8 cellular contexts compared by ENCODE assay signal in the genomic region with DNA sequence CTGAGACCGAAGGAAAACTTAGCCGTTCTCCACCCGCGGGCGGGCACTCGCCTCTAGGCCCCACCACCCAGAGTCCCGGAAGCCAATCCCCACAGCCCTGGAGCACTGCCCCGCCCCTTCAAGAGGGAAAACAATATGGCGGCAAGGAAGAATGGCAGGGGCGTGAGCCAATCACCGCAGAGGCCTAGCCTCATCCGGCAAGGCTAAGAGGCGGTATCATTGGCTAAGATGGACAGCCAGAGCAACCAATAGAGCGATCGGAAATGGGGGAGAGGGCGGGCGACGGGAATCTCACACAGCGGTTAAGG. TPM values are rescaled to one million over a fixed set of nuclear protein-coding genes. Genes with fewer than 3 reads are reported as not detected.
A peak's percentile ranks its signal among the peaks of the same experiment; 100 is the strongest.
DNase-seq lines count a peak whose midpoint lies in the region; ATAC-seq and TF ChIP-seq lines count a peak whose summit lies in the region.

No MANE protein-coding gene starts in this region.

- H3K36me3 ChIP-seq in OCI-LY7 (ENCODE audit: insufficient read depth, low read length) (peaks cover 9% of the 10 kb centered on the region; the same call in 1 of the 2 replicates), esophagus (ENCODE audit: control insufficient read depth in 2 of 2, insufficient read depth in 2 of 2, low read length in 1 of 2) (no peaks in the 10 kb centered on the region)

- no peak for TF ChIP-seq RAD21 in Ishikawa (IDR thresholded peaks at IDR 0.05; ENCODE audit: low read depth)

- H3K4me3 ChIP-seq in OCI-LY7 (ENCODE audit: low read depth, low read length, poor library complexity, severe bottlenecking) = peak overlapping the region; percentile 94
- peak overlapping the region; percentile 75 to 87 for H3K4me3 ChIP-seq in esophagus (ENCODE audit: low read depth in 1 of 2, low read length in 2 of 2)

- BruUV-seq in OCI-LY7 (replicated peaks; lab: Mats Ljungman, UMichigan) = no TSS peak

- peaks cover 20% of the 10 kb centered on the region for H3K4me1 ChIP-seq in OCI-LY7 (ENCODE audit: insufficient read depth, low read length, poor library complexity, severe bottlenecking)
- peaks cover 2 to 4% of the 10 kb centered on the region in 2 donors for H3K4me1 ChIP-seq in esophagus (ENCODE audit: control insufficient read depth in 2 of 2, insufficient read depth in 2 of 2, low read length in 1 of 2)

- no peaks in the 10 kb centered on the region for H4K20me1 ChIP-seq in OCI-LY7 (ENCODE audit: insufficient read depth, low read length)

- H3K27me3 ChIP-seq in esophagus (ENCODE audit: control insufficient read depth in 1 of 2, insufficient read depth in 2 of 2, low read length in 2 of 2) = no peaks in the 10 kb centered on the region

- POLR2A ChIA-PET in OCI-LY7 (lab: Charles Lee) = interaction anchor here (1.4 to 1.5 kb wide), 2 partner anchors 10 to 80 kb away, joined by 3 to 10 read pairs; no protein-coding TSS in a partner anchor

- no peak for TF ChIP-seq CTCF in OCI-LY7 (conservative IDR thresholded peaks at IDR 0.05; ENCODE audit: low read length)

- CTCF ChIA-PET in OCI-LY7 (lab: Charles Lee; ENCODE audit: unreplicated experiment) = interaction anchor here (0.5 to 1.1 kb wide), 2 partner anchors 39 to 107 kb away, joined by 3 read pairs; no protein-coding TSS in a partner anchor

- H3K79me2 ChIP-seq in OCI-LY7 (ENCODE audit: insufficient read depth, low read depth, low read length) = peaks cover 56% of the 10 kb centered on the region

- WGBS in esophagus, 2 donors = 0 to 1% methylated on average over 19 of the region's 19 CpGs

- peak overlapping the region; percentile 73 for H2AFZ ChIP-seq in OCI-LY7 (ENCODE audit: low read length)

- H3K4me2 ChIP-seq in OCI-LY7 (ENCODE audit: low read length) = peak overlapping the region; percentile 83

- no peaks in the 10 kb centered on the region for H3K9me3 ChIP-seq in OCI-LY7 (ENCODE audit: low read length)
- H3K9me3 ChIP-seq in esophagus (ENCODE audit: control insufficient read depth in 2 of 2, insufficient read depth in 1 of 2, low read depth in 1 of 2, low read length in 1 of 2) = no peaks in the 10 kb centered on the region

- H3K27ac ChIP-seq in OCI-LY7 (ENCODE audit: low read depth, low read length, poor library complexity, severe bottlenecking) = peak overlapping the region; percentile 64
- H3K27ac ChIP-seq in esophagus (ENCODE audit: low read depth in 2 of 2, low read length in 1 of 2) = peak overlapping the region; percentile 90 to 96

- intact Hi-C loops in OCI-LY7 (cut with micrococcal nuclease; ENCODE audit: unreplicated experiment) = loop anchor here (2.0 kb wide), 4 partner anchors 51 to 211 kb away; partner anchors contain the start of genes C10orf95 and FBXL15

- no peaks in the 10 kb centered on the region for H3K9me2 ChIP-seq in OCI-LY7 (ENCODE audit: insufficient read depth, low read length)

- ATAC-seq in GM21619 (IDR thresholded peaks at IDR 0.05; ENCODE audit: unreplicated experiment) = peak; percentile 66

- no peak for TF ChIP-seq EP300 in Ishikawa (IDR thresholded peaks at IDR 0.05; ENCODE audit: borderline replicate concordance)

- DNase-seq in DMS114 treated with DMSO at 0.1 percent for 48 hours (lab: John Stamatoyannopoulos, UW; ENCODE audit: unreplicated experiment) = peak; percentile 99
- peak; percentile 99 for DNase-seq in OCI-LY7 (ENCODE audit: low spot score)
- peak; percentile 96 for DNase-seq in activated T-cell treated with anti-CD3 and anti-CD28 coated beads, Interleukin-2, amount 50 U/mL, for 1 hour
- DNase-seq in mucosa of gallbladder (ENCODE audit: low spot score) = peak; percentile 100
- peak; percentile 97 for DNase-seq in stimulated activated CD8-positive, alpha-beta memory T cell treated with anti-CD3 and anti-CD28 coated beads, Interleukin-4, amount 100 ng/mL, for 24 hours (ENCODE audit: low read depth)

TF ChIP-seq in Ishikawa, 13 proteins besides CTCF, POLR2A, EP300 and RAD21:
- TF ChIP-seq USF1 (IDR thresholded peaks at IDR 0.05) (no peak), FOXM1 (IDR thresholded peaks at IDR 0.05; ENCODE audit: borderline replicate concordance, low read depth) (no peak), EGR1 (IDR thresholded peaks at IDR 0.05) (no peak), TAF1 (IDR thresholded peaks at IDR 0.05; ENCODE audit: low read depth) (peak; percentile 24; the same call in 1 of the 2 replicates), TEAD4 (IDR thresholded peaks at IDR 0.05) (no peak), ZBTB7A (IDR thresholded peaks at IDR 0.05; ENCODE audit: low read depth) (no peak), CEBPB (IDR thresholded peaks at IDR 0.05) (no peak), NFIC (IDR thresholded peaks at IDR 0.05) (no peak), CREB1 (IDR thresholded peaks at IDR 0.05; ENCODE audit: low read depth) (0 out of 2 replicates have a peak, but pooled peaks have one; percentile 34), YY1 (IDR thresholded peaks at IDR 0.05; ENCODE audit: low read depth) (peak; percentile 95), MAX (IDR thresholded peaks at IDR 0.05) (no peak), TCF12 (IDR thresholded peaks at IDR 0.05; ENCODE audit: low read depth) (no peak; the same call in 1 of the 2 replicates), REST (IDR thresholded peaks at IDR 0.05; ENCODE audit: low read depth) (no peak)

RNA-seq across cellular contexts. Expression of gene ACTR1A, which starts 0.5 kb away (rescaled TPM):
- total RNA-seq in OCI-LY7 (2014; rRNA removed; shearing (Covaris generic)) = 51.2 and 55.5 TPM in 2 replicates
- total RNA-seq in OCI-LY7 (2022) = 68.3 and 72.8 TPM in 2 replicates
- 10 to 100 TPM; 56.1 to 60.3 TPM for polyA plus RNA-seq in esophagus
- total RNA-seq in mucosa of gallbladder = 96.4 TPM

RNA-seq across cellular contexts. Expression of gene SUFU, which starts 1.8 kb away (rescaled TPM):
- total RNA-seq in OCI-LY7 (2014; rRNA removed; shearing (Covaris generic)) = 1.9 and 4.9 TPM in 2 replicates
- 10.0 and 10.1 TPM in 2 replicates for total RNA-seq in OCI-LY7 (2022)
- polyA plus RNA-seq in esophagus = 1 to 10 TPM; 2.9 to 6.0 TPM
- 18.3 TPM for total RNA-seq in mucosa of gallbladder

RNA-seq across cellular contexts. Expression of gene C10orf95, which starts 50.6 kb away (rescaled TPM):
- 0.67 and 3.3 TPM in 2 replicates for total RNA-seq in OCI-LY7 (2014; rRNA removed; shearing (Covaris generic))
- 0.50 and 0.67 TPM in 2 replicates for total RNA-seq in OCI-LY7 (2022)
- polyA plus RNA-seq in esophagus = under 1 TPM; 0.37 to 0.65 TPM
- total RNA-seq in mucosa of gallbladder = 0.46 TPM

Comparison
In these comparisons a context has a peak if more than half of its experiments do, and no peak if none do; other contexts are left out.
1. Peak in every context shown above with its lines: DNase-seq, ATAC-seq, H3K4me3 ChIP-seq and H3K27ac ChIP-seq.